Comparison of ENCODE assay signal across 1 cellular context in the genomic region with DNA sequence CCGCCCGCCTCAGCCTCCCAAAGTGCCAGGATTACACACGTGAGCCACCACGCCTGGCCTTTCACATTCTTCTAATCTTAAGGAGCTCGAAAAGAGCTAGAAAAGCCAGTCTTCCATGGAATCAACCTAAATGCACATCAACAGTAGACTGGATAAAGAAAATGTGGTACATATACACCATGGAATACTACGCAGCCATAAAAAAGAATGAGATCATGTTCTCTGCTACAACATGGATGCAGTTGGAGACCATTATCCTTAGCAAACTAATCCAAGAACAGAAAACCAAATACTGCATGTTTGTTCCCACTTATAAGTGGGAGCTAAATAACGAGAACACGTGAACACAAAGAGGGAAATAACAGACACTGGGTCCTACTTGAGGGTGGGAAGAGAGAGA.
TF ChIP-seq lines count a peak whose summit lies in the region.

No MANE protein-coding gene starts in this region.

TF ChIP-seq in K562, 482 proteins besides CTCF, POLR2A, EP300 and RAD21:
- TF ChIP-seq BCOR (IDR thresholded peaks at IDR 0.05): 0 out of 2 replicates have a peak, but pooled peaks have one; percentile 26
- no peak for TF ChIP-seq TAF9B (IDR thresholded peaks at IDR 0.05; ENCODE audit: partially characterized antibody)
- no peak for TF ChIP-seq RBBP5 (IDR thresholded peaks at IDR 0.05; ENCODE audit: borderline replicate concordance, insufficient read depth, low read length, poor library complexity, severe bottlenecking)
- TF ChIP-seq ZNF146 (CRISPR knock-in tag; IDR thresholded peaks at IDR 0.05; ENCODE audit: unreplicated experiment): peak; percentile 93
